ENCODE assay signal across 33 cellular contexts in the genomic region with DNA sequence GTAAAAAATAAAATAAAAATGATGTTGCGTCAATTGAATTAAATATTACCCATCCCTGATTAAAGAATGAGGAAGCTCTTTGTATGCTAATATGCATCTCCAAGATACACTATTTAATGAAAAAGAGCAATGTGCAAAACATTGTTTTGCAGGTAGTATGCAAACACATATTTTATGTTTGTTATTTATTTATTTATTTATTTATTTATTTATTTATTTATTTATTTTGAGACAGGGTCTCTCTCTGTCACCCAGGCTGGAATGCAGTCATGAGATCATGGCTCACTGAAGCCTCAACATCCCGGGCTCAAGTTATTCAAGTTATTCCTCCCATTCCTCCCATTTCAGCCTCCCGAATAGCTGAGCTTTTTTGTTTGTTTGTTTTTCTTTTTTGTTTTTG. TPM values are rescaled to one million over a fixed set of nuclear protein-coding genes. Genes with fewer than 3 reads are reported as not detected.
"Had no signal": no experiment of that assay in that cellular context is flagged by ENCODE, and none has a peak within 500 bp of the region (broad histone marks: within the 10 kb centered on the region; RNA-seq: fewer than 3 reads in every experiment).

No MANE protein-coding gene starts in this region.

- H3K4me3 ChIP-seq: adrenal gland, body of pancreas, breast epithelium had no signal

- H3K4me3 Mint-ChIP-seq: activated B cell treated with CpG ODN at 0.5 μM for 24 hours; activated CD4-positive, alpha-beta memory T cell treated with anti-CD3 and anti-CD28 coated beads for 36 hours; activated CD4-positive, alpha-beta T cell treated with anti-CD3 and anti-CD28 coated beads, Interleukin-2, amount 10 ng/mL, durations not matched to agents 24 days and 14 days; activated CD8-positive, alpha-beta T cell treated with anti-CD3 and anti-CD28 coated beads for 36 hours; activated naive CD4-positive, alpha-beta T cell treated with anti-CD3 and anti-CD28 coated beads for 36 hours; activated naive CD8-positive, alpha-beta T cell treated with anti-CD3 and anti-CD28 coated beads for 36 hours; activated T-cell treated with anti-CD3 and anti-CD28 coated beads, Interleukin-2, amount 50 U/mL, for 4 hours; activated T-cell treated with anti-CD3 and anti-CD28 coated beads, Interleukin-2, amount 50 U/mL, for 72 hours; activated T-helper 1 cell treated with anti-CD3 and anti-CD28 coated beads, Interleukin-12 subunit alpha, Interleukin-12 subunit beta, Interleukin-2, Interleukin-4 antibody, amounts not matched to agents 30 ng/mL and 10 ng/mL and 1 ng/mL, durations not matched to agents 14 hours and 24 hours and 36 hours; activated T-helper 17 cell treated with anti-CD3 and anti-CD28 coated beads, Interleukin-2, amount 50 U/mL, for 72 hours; T-helper 1 cell treated with Interleukin-12 subunit alpha and Interleukin-12 subunit beta and Interleukin-4 antibody, amounts not matched to agents 30 μg/mL and 1 μg/mL, for 36 hours; T-helper 2 cell treated with Interferon-gamma antibody and Interleukin-4, amounts not matched to agents 5 μg/mL and 100 μg/mL, for 36 hours had no signal

- H3K27ac ChIP-seq: adrenal gland, brain microvascular endothelial cell, breast epithelium, VCaP had no signal

- H3K4me1 Mint-ChIP-seq: activated B cell treated with CpG ODN at 0.5 μM for 24 hours; activated CD4-positive, alpha-beta T cell treated with anti-CD3 and anti-CD28 coated beads, Interleukin-2, amount 10 ng/mL, durations not matched to agents 24 days and 14 days; activated naive CD8-positive, alpha-beta T cell treated with anti-CD3 and anti-CD28 coated beads for 36 hours; activated T-helper 17 cell treated with anti-CD3 and anti-CD28 coated beads, Interleukin-2, amount 50 U/mL, for 72 hours had no signal

- H3K4me1 ChIP-seq: adrenal gland, body of pancreas, breast epithelium had no signal

- H3K36me3 Mint-ChIP-seq: activated CD4-positive, alpha-beta memory T cell treated with anti-CD3 and anti-CD28 coated beads for 36 hours; activated naive CD4-positive, alpha-beta T cell treated with anti-CD3 and anti-CD28 coated beads, Interleukin-2, amount 50 U/mL, for 72 hours; activated naive CD8-positive, alpha-beta T cell treated with anti-CD3 and anti-CD28 coated beads for 36 hours had no signal

- H3K9me3 ChIP-seq: adrenal gland, body of pancreas, breast epithelium had no signal

- DNase-seq: activated B cell treated with CpG ODN at 0.5 μM for 24 hours; activated CD4-positive, alpha-beta memory T cell treated with anti-CD3 and anti-CD28 coated beads for 36 hours; activated CD4-positive, alpha-beta T cell treated with anti-CD3 and anti-CD28 coated beads for 4 hours; activated CD4-positive, alpha-beta T cell treated with anti-CD3 and anti-CD28 coated beads, Interleukin-2, amount 10 ng/mL, durations not matched to agents 24 days and 14 days; activated CD4-positive, alpha-beta T cell treated with anti-CD3 and anti-CD28 coated beads, Interleukin-2, amount 50 U/mL, for 1 hour; activated CD4-positive, alpha-beta T cell treated with anti-CD3 and anti-CD28 coated beads, Interleukin-2, amount 50 U/mL, for 4 hours; activated CD4-positive, CD25-positive, alpha-beta regulatory T cell treated with anti-CD3 and anti-CD28 coated beads, Interleukin-2, amount 50 U/mL, for 72 hours; activated CD8-positive, alpha-beta T cell treated with anti-CD3 and anti-CD28 coated beads for 36 hours; activated effector memory CD4-positive, alpha-beta T cell treated with anti-CD3 and anti-CD28 coated beads, Interleukin-2, amount 50 U/mL, for 16 hours; activated gamma-delta T cell treated with Interleukin-2 at 50 U/mL for 16 hours; activated naive CD4-positive, alpha-beta T cell; activated naive CD4-positive, alpha-beta T cell treated with anti-CD3 and anti-CD28 coated beads for 36 hours; activated naive CD4-positive, alpha-beta T cell treated with anti-CD3 and anti-CD28 coated beads, Interleukin-2, amount 50 U/mL, for 16 hours; activated naive CD8-positive, alpha-beta T cell treated with anti-CD3 and anti-CD28 coated beads for 36 hours; activated T-cell treated with anti-CD3 and anti-CD28 coated beads for 4 hours; activated T-cell treated with anti-CD3 and anti-CD28 coated beads, Interleukin-2, amount 50 U/mL, for 1 hour; activated T-cell treated with anti-CD3 and anti-CD28 coated beads, Interleukin-2, amount 50 U/mL, for 4 hours; activated T-cell treated with anti-CD3 and anti-CD28 coated beads, Interleukin-2, amount 50 U/mL, for 72 hours; adrenal gland; amniotic stem cell; brain microvascular endothelial cell; central memory CD4-positive, alpha-beta T cell; T-helper 1 cell; T-helper 2 cell; T-helper 9 cell had no signal

- H3K27me3 ChIP-seq: adrenal gland, body of pancreas, breast epithelium had no signal

- ATAC-seq: activated CD8-positive, alpha-beta T cell treated with anti-CD3 and anti-CD28 coated beads for 36 hours; activated naive CD4-positive, alpha-beta T cell treated with anti-CD3 and anti-CD28 coated beads, Interleukin-2, amount 50 U/mL, for 72 hours; activated T-cell treated with anti-CD3 and anti-CD28 coated beads, Interleukin-2, amount 50 U/mL, for 4 hours; activated T-cell treated with anti-CD3 and anti-CD28 coated beads, Interleukin-2, amount 50 U/mL, for 72 hours; activated T-helper 17 cell treated with anti-CD3 and anti-CD28 coated beads, Interleukin-2, amount 50 U/mL, for 72 hours had no signal

- H3K36me3 ChIP-seq: adrenal gland, brain microvascular endothelial cell, breast epithelium had no signal

- H3K9me3 Mint-ChIP-seq: activated B cell treated with CpG ODN at 0.5 μM for 24 hours; activated CD4-positive, alpha-beta memory T cell treated with anti-CD3 and anti-CD28 coated beads for 36 hours; activated CD4-positive, alpha-beta T cell treated with anti-CD3 and anti-CD28 coated beads, Interleukin-2, amount 10 ng/mL, durations not matched to agents 24 days and 14 days; activated CD8-positive, alpha-beta T cell treated with anti-CD3 and anti-CD28 coated beads for 36 hours; activated naive CD4-positive, alpha-beta T cell treated with anti-CD3 and anti-CD28 coated beads for 36 hours; activated naive CD4-positive, alpha-beta T cell treated with anti-CD3 and anti-CD28 coated beads, Interleukin-2, amount 50 U/mL, for 72 hours; activated naive CD8-positive, alpha-beta T cell treated with anti-CD3 and anti-CD28 coated beads for 36 hours; activated T-cell treated with anti-CD3 and anti-CD28 coated beads, Interleukin-2, amount 50 U/mL, for 4 hours; activated T-cell treated with anti-CD3 and anti-CD28 coated beads, Interleukin-2, amount 50 U/mL, for 72 hours; activated T-helper 1 cell treated with anti-CD3 and anti-CD28 coated beads, Interleukin-12 subunit alpha, Interleukin-12 subunit beta, Interleukin-2, Interleukin-4 antibody, amounts not matched to agents 30 ng/mL and 10 ng/mL and 1 ng/mL, durations not matched to agents 14 hours and 24 hours and 36 hours; activated T-helper 17 cell treated with anti-CD3 and anti-CD28 coated beads, Interleukin-2, amount 50 U/mL, for 72 hours; T-helper 1 cell treated with Interleukin-12 subunit alpha and Interleukin-12 subunit beta and Interleukin-4 antibody, amounts not matched to agents 30 μg/mL and 1 μg/mL, for 36 hours; T-helper 2 cell treated with Interferon-gamma antibody and Interleukin-4, amounts not matched to agents 5 μg/mL and 100 μg/mL, for 36 hours had no signal

- H3K27ac Mint-ChIP-seq: activated B cell treated with CpG ODN at 0.5 μM for 24 hours; activated CD4-positive, alpha-beta memory T cell treated with anti-CD3 and anti-CD28 coated beads for 36 hours; activated CD4-positive, alpha-beta T cell treated with anti-CD3 and anti-CD28 coated beads, Interleukin-2, amount 10 ng/mL, durations not matched to agents 24 days and 14 days; activated CD8-positive, alpha-beta T cell treated with anti-CD3 and anti-CD28 coated beads for 36 hours; activated naive CD4-positive, alpha-beta T cell treated with anti-CD3 and anti-CD28 coated beads for 36 hours; activated naive CD4-positive, alpha-beta T cell treated with anti-CD3 and anti-CD28 coated beads, Interleukin-2, amount 50 U/mL, for 72 hours; activated naive CD8-positive, alpha-beta T cell treated with anti-CD3 and anti-CD28 coated beads for 36 hours; activated T-cell treated with anti-CD3 and anti-CD28 coated beads, Interleukin-2, amount 50 U/mL, for 72 hours; activated T-helper 1 cell treated with anti-CD3 and anti-CD28 coated beads, Interleukin-12 subunit alpha, Interleukin-12 subunit beta, Interleukin-2, Interleukin-4 antibody, amounts not matched to agents 30 ng/mL and 10 ng/mL and 1 ng/mL, durations not matched to agents 14 hours and 24 hours and 36 hours; activated T-helper 17 cell treated with anti-CD3 and anti-CD28 coated beads, Interleukin-2, amount 50 U/mL, for 72 hours; T-helper 1 cell treated with Interleukin-12 subunit alpha and Interleukin-12 subunit beta and Interleukin-4 antibody, amounts not matched to agents 30 μg/mL and 1 μg/mL, for 36 hours; T-helper 2 cell treated with Interferon-gamma antibody and Interleukin-4, amounts not matched to agents 5 μg/mL and 100 μg/mL, for 36 hours had no signal

RNA-seq across cellular contexts. Expression of gene CHST1, which starts 7.2 kb away (rescaled TPM):
- total RNA-seq: activated B cell treated with CpG ODN at 0.5 μM for 24 hours; activated CD8-positive, alpha-beta T cell treated with anti-CD3 and anti-CD28 coated beads for 36 hours; activated naive CD4-positive, alpha-beta T cell treated with anti-CD3 and anti-CD28 coated beads for 36 hours; activated naive CD8-positive, alpha-beta T cell treated with anti-CD3 and anti-CD28 coated beads for 36 hours; activated T-helper 17 cell treated with anti-CD3 and anti-CD28 coated beads, Interleukin-2, amount 50 U/mL, for 72 hours had no signal
